In genomic region chr1:175599212-175599681, GRCh38 we compare ENCODE assay signal across 11 cellular contexts.
DNase-seq lines count a peak whose midpoint lies in the region; ATAC-seq and TF ChIP-seq lines count a peak whose summit lies in the region.
"Had no signal": no experiment of that assay in that cellular context is flagged by ENCODE, and none has a peak within 500 bp of the region (broad histone marks: within the 10 kb centered on the region; RNA-seq: fewer than 3 reads in every experiment).

No MANE protein-coding gene starts in this region.

- H3K18ac ChIP-seq in trophoblast cell (ENCODE audit: low read length): no peak overlapping the region

- no peak overlapping the region for H2BK120ac ChIP-seq in trophoblast cell (ENCODE audit: insufficient read depth, low read length, poor library complexity)

- H3K23ac ChIP-seq in trophoblast cell (ENCODE audit: low read length): no peak overlapping the region

- H3K27ac ChIP-seq in trophoblast cell (ENCODE audit: low read depth, low read length): no peak overlapping the region

- H2AFZ ChIP-seq in trophoblast cell (ENCODE audit: insufficient read depth, low read length, poor library complexity): no peak overlapping the region

- TF ChIP-seq CTCF in foreskin fibroblast (IDR thresholded peaks at IDR 0.05; ENCODE audit: low read depth, low read length): no peak

- DNase-seq in germinal center (ENCODE audit: low spot score) (peak; percentile 74), trophoblast cell (peak in 1 of 2 donors; percentile 15), NCI-H2227 treated with DMSO at 0.1 percent for 48 hours (lab: John Stamatoyannopoulos, UW) (no peak), foreskin fibroblast (no peak)
- DNase-seq: activated CD4-positive, CD25-positive, alpha-beta regulatory T cell; activated naive CD4-positive, alpha-beta T cell treated with anti-CD3 and anti-CD28 coated beads, Interleukin-2, amount 50 U/mL, for 16 hours; PC-3 had no signal

- no peak overlapping the region for H3K9ac ChIP-seq in trophoblast cell (ENCODE audit: low read length)

- H2AK5ac ChIP-seq in trophoblast cell (ENCODE audit: low read length): no peak overlapping the region

- no peak overlapping the region for H3K4ac ChIP-seq in trophoblast cell (ENCODE audit: low read depth, low read length)

- peak; percentile 32 for ATAC-seq in GM18868 (IDR thresholded peaks at IDR 0.05; ENCODE audit: unreplicated experiment)
- peak; percentile 45 for ATAC-seq in HG03280 (IDR thresholded peaks at IDR 0.05; ENCODE audit: unreplicated experiment)
- no peak for ATAC-seq in HG03565 (IDR thresholded peaks at IDR 0.05; ENCODE audit: unreplicated experiment)
- no peak for ATAC-seq in GM18909 (IDR thresholded peaks at IDR 0.05; ENCODE audit: poor library complexity, unreplicated experiment)
- ATAC-seq: PC-3 had no signal

- peaks cover 0 to 2% of the 10 kb centered on the region in 2 experiments for H3K4me1 ChIP-seq in trophoblast cell (ENCODE audit: control insufficient read depth in 1 of 2, insufficient read depth in 2 of 2, low read length in 2 of 2)

- no peak overlapping the region for H3K14ac ChIP-seq in trophoblast cell (ENCODE audit: low read length)

- no peaks in the 10 kb centered on the region for H3K79me2 ChIP-seq in trophoblast cell (ENCODE audit: control insufficient read depth, insufficient read depth, low read length, poor library complexity)

- WGBS in trophoblast cell (ENCODE audit: extremely low coverage, insufficient coverage, insufficient read length): no CpG with 5 or more reads among the region's 42 CpGs

- peaks cover 6% of the 10 kb centered on the region for H3K27me3 ChIP-seq in trophoblast cell (ENCODE audit: insufficient read depth, low read length)

- H4K91ac ChIP-seq in trophoblast cell (ENCODE audit: low read depth, low read length): no peak overlapping the region

- peak overlapping the region; percentile 27 for H3K4me2 ChIP-seq in trophoblast cell (ENCODE audit: low read length)

- H4K12ac ChIP-seq in trophoblast cell (ENCODE audit: low read depth, low read length): no peak overlapping the region

- no peaks in the 10 kb centered on the region for H3K36me3 ChIP-seq in trophoblast cell (ENCODE audit: control insufficient read depth in 1 of 2, insufficient read depth in 2 of 2, low read length in 2 of 2)

- H2BK5ac ChIP-seq in trophoblast cell (ENCODE audit: low read depth, low read length, poor library complexity): no peak overlapping the region

- H3K4me3 ChIP-seq in trophoblast cell (ENCODE audit: low read depth, low read length) (no peak overlapping the region), foreskin fibroblast (ENCODE audit: low read depth in 1 of 2, low read length in 2 of 2) (no peak overlapping the region)

- H2BK12ac ChIP-seq in trophoblast cell (ENCODE audit: low read length): no peak overlapping the region

- no peak overlapping the region for H4K8ac ChIP-seq in trophoblast cell (ENCODE audit: low read depth, low read length)

- no peaks in the 10 kb centered on the region for H3K79me1 ChIP-seq in trophoblast cell (ENCODE audit: low read length)

- H3K9me3 ChIP-seq in trophoblast cell (ENCODE audit: insufficient read depth, low read depth, low read length): no peaks in the 10 kb centered on the region

Comparison
In these comparisons a context has a peak if more than half of its experiments do, and no peak if none do; other contexts are left out.
1. ATAC-seq: peak in GM18868 (single experiment) and HG03280 (single experiment); none in HG03565 (single experiment) and GM18909 (single experiment).